In genomic region chr19:516884-517424, GRCh38 we compare ENCODE assay signal across 22 cellular contexts. TPM values are rescaled to one million over a fixed set of nuclear protein-coding genes. Genes with fewer than 3 reads are reported as not detected.
DNase-seq lines count a peak whose midpoint lies in the region; ATAC-seq, FAIRE-seq and TF ChIP-seq lines count a peak whose summit lies in the region.
"Had no signal": no experiment of that assay in that cellular context is flagged by ENCODE, and none has a peak within 500 bp of the region (broad histone marks: within the 10 kb centered on the region; RNA-seq: fewer than 3 reads in every experiment).

No MANE protein-coding gene starts in this region.

- H3K9me3 ChIP-seq in H1 (ENCODE audit: insufficient read depth in 2 of 2, low read depth in 1 of 2, low read length in 1 of 2) (peaks cover 10 to 14% of the 10 kb centered on the region in 2 experiments; a peak in 2 of 4 replicates), neuronal stem cell (replicated peaks in 1 of 2; ENCODE audit: control insufficient read depth in 2 of 2, insufficient read depth in 1 of 2, low read depth in 1 of 2, low read length in 2 of 2) (peaks cover 0 to 17% of the 10 kb centered on the region in 2 donors)
- H3K9me3 ChIP-seq: BLaER1, breast epithelium, mucosa of descending colon, pancreas, SJSA1 had no signal

- H3K27me3 Mint-ChIP-seq in T-helper 2 cell treated with Interferon-gamma antibody and Interleukin-4, amounts not matched to agents 5 μg/mL and 100 μg/mL, for 36 hours (ENCODE audit: low read depth), result no peaks in the 10 kb centered on the region

- H4K5ac ChIP-seq in H1 (ENCODE audit: insufficient read length, low read depth, low read length), result no peak overlapping the region

- no peak overlapping the region for H3K27ac ChIP-seq in H1 (ENCODE audit: low read depth, low read length)
- no peak overlapping the region for H3K27ac ChIP-seq in neuronal stem cell (replicated peaks; ENCODE audit: low read length)
- no peak overlapping the region for H3K27ac ChIP-seq in caudate nucleus (ENCODE audit: low read depth, low read length)
- H3K27ac ChIP-seq: BLaER1, breast epithelium, heart right ventricle, pancreas, SJSA1 had no signal

- no peaks in the 10 kb centered on the region for H3K23me2 ChIP-seq in H1 (ENCODE audit: low read depth, low read length)

- H4K91ac ChIP-seq in H1 (replicated peaks; ENCODE audit: insufficient read length, low read length) (no peak overlapping the region), neuronal stem cell (ENCODE audit: low read depth, low read length, poor library complexity) (no peak overlapping the region)

- no peak for TF ChIP-seq RAD21 in H1 (IDR thresholded peaks at IDR 0.05 in 1 of 2, conservative IDR thresholded peaks at IDR 0.05 in 1 of 2; ENCODE audit: low read depth in 2 of 2, low read length in 2 of 2)

- TF ChIP-seq CTCF in H1 (IDR thresholded peaks at IDR 0.05; ENCODE audit: control extremely low read depth in 1 of 3, insufficient read depth in 1 of 3, low read depth in 1 of 3, low read length in 3 of 3), result no peak

- peaks cover 7% of the 10 kb centered on the region for H3K4me1 Mint-ChIP-seq in T-helper 2 cell treated with Interferon-gamma antibody and Interleukin-4, amounts not matched to agents 5 μg/mL and 100 μg/mL, for 36 hours (ENCODE audit: low read depth)

- H3K4me2 ChIP-seq in H1 (ENCODE audit: insufficient read depth in 1 of 2, low read depth in 2 of 2, low read length in 2 of 2) (no peak overlapping the region), neuronal stem cell (ENCODE audit: insufficient read depth, low read length, poor library complexity, severe bottlenecking) (no peak overlapping the region)
- H3K4me2 ChIP-seq: BLaER1 had no signal

- H3K4ac ChIP-seq in H1 (replicated peaks; ENCODE audit: insufficient read length, low read depth, low read length) (no peak overlapping the region), neuronal stem cell (ENCODE audit: low read length) (no peak overlapping the region)

- TF ChIP-seq POLR2A in H1 (IDR thresholded peaks at IDR 0.05; ENCODE audit: control extremely low read depth in 1 of 2, low read depth in 2 of 2, low read length in 2 of 2), result no peak

- 84% methylated on average over 8 of the region's 8 CpGs; no CpG with 5 or more reads in 1 of the 2 experiments for WGBS in H1 (ENCODE audit: extremely low coverage in 1 of 2, insufficient coverage in 1 of 2, insufficient read length in 1 of 2, insufficient replicate concordance in 2 of 2, low coverage in 1 of 2, low lambda C conversion rate in 2 of 2, missing lambda C conversion rate in 1 of 2), 2 experiments
- WGBS in neuronal stem cell (ENCODE audit: extremely low coverage in 2 of 2, insufficient read length in 2 of 2, insufficient replicate concordance in 1 of 2), 2 donors, result no CpG with 5 or more reads among the region's 8 CpGs

- no peak overlapping the region for H3K4me3 Mint-ChIP-seq in T-helper 2 cell treated with Interferon-gamma antibody and Interleukin-4, amounts not matched to agents 5 μg/mL and 100 μg/mL, for 36 hours

- H2BK5ac ChIP-seq in H1 (ENCODE audit: low read depth, low read length) (no peak overlapping the region), neuronal stem cell (ENCODE audit: low read length) (peak overlapping the region; percentile 19)

- no peak overlapping the region; the same call in 1 of the 2 replicates for H2BK20ac ChIP-seq in H1 (ENCODE audit: low read length)

- no peak overlapping the region for H3K4me3 ChIP-seq in H1 (ENCODE audit: extremely low read depth in 1 of 4, insufficient read depth in 2 of 4, low read depth in 3 of 4, low read length in 4 of 4)
- H3K4me3 ChIP-seq in neuronal stem cell (ENCODE audit: low read length in 2 of 2), result no peak overlapping the region
- H3K4me3 ChIP-seq: BLaER1, breast epithelium, heart right ventricle, mucosa of descending colon, pancreas, SJSA1 had no signal

- no peak for FAIRE-seq in H1 (lab: Jason Lieb, UNC)
- FAIRE-seq: kidney, pancreas had no signal

- DNase-seq in T-helper 2 cell treated with Interferon-gamma antibody and Interleukin-4, amounts not matched to agents 5 μg/mL and 100 μg/mL, for 36 hours (ENCODE audit: low spot score), result no peak
- DNase-seq in T-helper 2 cell (no peak), OCI-M1 (lab: John Stamatoyannopoulos, UW) (peak; percentile 50), H1 (ENCODE audit: low read depth in 1 of 2, low spot score in 2 of 2) (no peak), neuronal stem cell (ENCODE audit: low spot score) (no peak), caudate nucleus (lab: John Stamatoyannopoulos, UW) (no peak), NCI-H1930 (lab: John Stamatoyannopoulos, UW) (no peak)
- DNase-seq: 8988T; activated CD8-positive, alpha-beta memory T cell treated with anti-CD3 and anti-CD28 coated beads for 24 hours; activated gamma-delta T cell; HCEC 1CT; heart right ventricle; mucosa of descending colon; NCI-H1694 treated with DMSO at 0.1 percent for 48 hours; NCI-H524 treated with DMSO at 0.1 percent for 48 hours had no signal

- no peaks in the 10 kb centered on the region for H3K79me2 ChIP-seq in H1 (ENCODE audit: control insufficient read depth in 1 of 2, insufficient read depth in 2 of 2, low read length in 2 of 2)

- H2BK120ac ChIP-seq in H1 (replicated peaks; ENCODE audit: low read depth, low read length) (no peak overlapping the region), neuronal stem cell (ENCODE audit: low read depth, low read length) (no peak overlapping the region)

- H3K36me3 ChIP-seq in H1 (ENCODE audit: control insufficient read depth in 2 of 4, insufficient read depth in 4 of 4, low read length in 3 of 4) (peaks cover 3 to 7% (median 5%) of the 10 kb centered on the region in 4 experiments; a peak in 4 of 8 replicates), neuronal stem cell (replicated peaks in 1 of 2; ENCODE audit: control insufficient read depth in 2 of 2, insufficient read depth in 2 of 2, low read length in 2 of 2) (peaks cover 14 to 15% of the 10 kb centered on the region in 2 donors)
- H3K36me3 ChIP-seq: breast epithelium, pancreas had no signal

- no peaks in the 10 kb centered on the region for H3K9me3 Mint-ChIP-seq in T-helper 2 cell treated with Interferon-gamma antibody and Interleukin-4, amounts not matched to agents 5 μg/mL and 100 μg/mL, for 36 hours

- peaks cover 11% of the 10 kb centered on the region for H3K36me3 Mint-ChIP-seq in T-helper 2 cell treated with Interferon-gamma antibody and Interleukin-4, amounts not matched to agents 5 μg/mL and 100 μg/mL, for 36 hours (ENCODE audit: low read depth)

- H4K20me1 ChIP-seq in H1 (replicated peaks in 1 of 2; ENCODE audit: control insufficient read depth in 1 of 2, insufficient read depth in 2 of 2, low read length in 2 of 2), result peaks cover 0 to 9% of the 10 kb centered on the region in 2 experiments

- peaks cover 5% of the 10 kb centered on the region; the same call in 1 of the 2 replicates for H3K79me1 ChIP-seq in H1 (ENCODE audit: low read depth, low read length)
- H3K79me1 ChIP-seq in neuronal stem cell (ENCODE audit: low read depth, low read length), result peaks cover 11% of the 10 kb centered on the region

- H3K14ac ChIP-seq in H1 (ENCODE audit: insufficient read length), result no peak overlapping the region
- no peak overlapping the region for H3K14ac ChIP-seq in neuronal stem cell (ENCODE audit: low read length)

- no peak overlapping the region for H3K56ac ChIP-seq in H1 (replicated peaks; ENCODE audit: insufficient read length, low read depth, low read length)

- POLR2A ChIA-PET in H1 (lab: Charles Lee; ENCODE audit: partially characterized antibody), result interaction anchor here (1.4 to 1.7 kb wide), 2 partner anchors 10 to 12 kb away, joined by 3 to 6 read pairs; no protein-coding TSS in a partner anchor

- H3K9ac ChIP-seq in H1 (replicated peaks in 1 of 4; ENCODE audit: extremely low read depth in 1 of 4, low read depth in 3 of 4, low read length in 3 of 4) (no peak overlapping the region), neuronal stem cell (ENCODE audit: low read depth, low read length, poor library complexity) (no peak overlapping the region)
- H3K9ac ChIP-seq: BLaER1 had no signal

- H3K27me3 ChIP-seq in H1 (replicated peaks in 1 of 4; ENCODE audit: control insufficient read depth in 3 of 4, extremely low read depth in 1 of 4, insufficient read depth in 3 of 4, low read length in 3 of 4) (0 out of 7 replicates have a peak, but pooled peaks cover 0 to 5% (median 0%) of the 10 kb centered on the region in 4 experiments), neuronal stem cell (ENCODE audit: control insufficient read depth in 3 of 3, insufficient read depth in 3 of 3, low read depth in 1 of 3, low read length in 3 of 3) (peaks cover 0 to 2% (median 0%) of the 10 kb centered on the region in 3 experiments)
- H3K27me3 ChIP-seq: BLaER1, breast epithelium, heart right ventricle, pancreas, SJSA1 had no signal

- no peak overlapping the region for H3K18ac ChIP-seq in H1 (ENCODE audit: extremely low read depth, low read length)
- H3K18ac ChIP-seq in neuronal stem cell (ENCODE audit: low read length), result peak overlapping the region; percentile 81

- 0 out of 2 replicates have a peak overlapping the region, but pooled peaks have one; percentile 86 for H2AK5ac ChIP-seq in H1 (ENCODE audit: low read depth, low read length)
- H2AK5ac ChIP-seq in neuronal stem cell (ENCODE audit: low read depth, low read length), result peak overlapping the region; percentile 41

- TF ChIP-seq EP300 in H1 (IDR thresholded peaks at IDR 0.05; ENCODE audit: borderline replicate concordance in 1 of 2, low read depth in 2 of 2, low read length in 2 of 2), result no peak

- H2BK12ac ChIP-seq in H1 (ENCODE audit: low read depth, low read length), result 0 out of 2 replicates have a peak overlapping the region, but pooled peaks have one; percentile 17
- peak overlapping the region; percentile 4 for H2BK12ac ChIP-seq in neuronal stem cell (ENCODE audit: low read length)

- H3K23ac ChIP-seq in H1 (ENCODE audit: insufficient read length) (no peak overlapping the region), neuronal stem cell (ENCODE audit: low read depth, low read length, poor library complexity) (no peak overlapping the region)

- no peak for ATAC-seq in HG03196 (IDR thresholded peaks at IDR 0.05; ENCODE audit: unreplicated experiment)
- ATAC-seq: mucosa of descending colon, pancreas had no signal

- peak overlapping the region; percentile 79 for H3K27ac Mint-ChIP-seq in T-helper 2 cell treated with Interferon-gamma antibody and Interleukin-4, amounts not matched to agents 5 μg/mL and 100 μg/mL, for 36 hours

- H4K8ac ChIP-seq in H1 (ENCODE audit: extremely low read depth, insufficient read depth, low read length), result no peak overlapping the region
- H4K8ac ChIP-seq in neuronal stem cell (ENCODE audit: low read depth, low read length), result no peak overlapping the region

- CTCF ChIA-PET in H1 (lab: Charles Lee; ENCODE audit: partially characterized antibody), result interaction anchor here (1.4 kb wide), 1 partner anchor 14 kb away, joined by 3 read pairs; no protein-coding TSS in a partner anchor

- 0 out of 2 replicates have a peak overlapping the region, but pooled peaks have one; percentile 88 for H2BK15ac ChIP-seq in H1 (ENCODE audit: low read length)
- H2BK15ac ChIP-seq in neuronal stem cell (ENCODE audit: low read length), result no peak overlapping the region

- no peak overlapping the region for H2AFZ ChIP-seq in H1 (ENCODE audit: low read length)
- H2AFZ ChIP-seq in neuronal stem cell (ENCODE audit: low read length), result no peak overlapping the region

- no peaks in the 10 kb centered on the region for H3K4me1 ChIP-seq in H1 (replicated peaks in 1 of 4; ENCODE audit: control insufficient read depth in 3 of 4, insufficient read depth in 4 of 4, low read length in 3 of 4)
- H3K4me1 ChIP-seq in neuronal stem cell (ENCODE audit: control insufficient read depth in 2 of 2, insufficient read depth in 1 of 2, low read depth in 1 of 2, low read length in 2 of 2), result peaks cover 5 to 13% of the 10 kb centered on the region in 2 donors
- H3K4me1 ChIP-seq: breast epithelium, pancreas had no signal

RNA-seq across cellular contexts. Expression of gene TPGS1, which starts 9.7 kb away (rescaled TPM):
- total RNA-seq in H1 (2021; fragmentation: NEBNext Ultra II Directional; extraction: Animal tissue kit (Norgen Biotek cat#: 25700)), result 9.1 and 10.2 TPM in 2 replicates
- 10.6 and 11.8 TPM in 2 replicates for polyA plus RNA-seq in H1 (2011; rRNA removed)
- polyA plus RNA-seq in H1 (2011; cell fraction: cytosol; rRNA removed), result 12.2 TPM
- 8.0 TPM for polyA plus RNA-seq in H1 (2011; cell fraction: nucleus; rRNA removed)
- polyA plus RNA-seq in H1 (2012, experiment 1 of 2), result 3.4 to 7.4 TPM (median 7.1 TPM) in 4 replicates
- polyA plus RNA-seq in H1 (2012, experiment 2 of 2), result 2.8 TPM
- polyA plus RNA-seq in H1 (2013, experiment 1 of 2), result 4.2 TPM
- polyA plus RNA-seq in H1 (2013, experiment 2 of 2), result 4.2 TPM
- polyA minus RNA-seq in H1 (2011; rRNA and poly(A)+ RNA removed), result 0.59 and 0.60 TPM in 2 replicates
- 3.4 TPM for polyA minus RNA-seq in H1 (2011; cell fraction: cytosol; rRNA and poly(A)+ RNA removed)
- polyA minus RNA-seq in H1 (2011; cell fraction: nucleus; rRNA and poly(A)+ RNA removed), result 6.8 TPM
- 6.3 TPM for polyA plus RNA-seq in neuronal stem cell (2013, experiment 1 of 2)
- polyA plus RNA-seq in neuronal stem cell (2013, experiment 2 of 2), result 6.2 TPM

RNA-seq across cellular contexts. Expression of gene CDC34, which starts 14.6 kb away (rescaled TPM):
- total RNA-seq in H1 (2021; fragmentation: NEBNext Ultra II Directional; extraction: Animal tissue kit (Norgen Biotek cat#: 25700)), result 129 and 133 TPM in 2 replicates
- 95.9 and 152 TPM in 2 replicates for polyA plus RNA-seq in H1 (2011; rRNA removed)
- polyA plus RNA-seq in H1 (2011; cell fraction: cytosol; rRNA removed), result 118 TPM
- 164 TPM for polyA plus RNA-seq in H1 (2011; cell fraction: nucleus; rRNA removed)
- polyA plus RNA-seq in H1 (2012, experiment 1 of 2), result 96.1 to 118 TPM (median 105 TPM) in 4 replicates
- polyA plus RNA-seq in H1 (2012, experiment 2 of 2), result 88.6 TPM
- polyA plus RNA-seq in H1 (2013, experiment 1 of 2), result 91.1 TPM
- polyA plus RNA-seq in H1 (2013, experiment 2 of 2), result 90.3 TPM
- polyA minus RNA-seq in H1 (2011; rRNA and poly(A)+ RNA removed), result 24.6 and 40.1 TPM in 2 replicates
- polyA minus RNA-seq in H1 (2011; cell fraction: cytosol; rRNA and poly(A)+ RNA removed), result 50.3 TPM
- polyA minus RNA-seq in H1 (2011; cell fraction: nucleus; rRNA and poly(A)+ RNA removed), result 45.6 TPM
- 109 TPM for polyA plus RNA-seq in neuronal stem cell (2013, experiment 1 of 2)
- polyA plus RNA-seq in neuronal stem cell (2013, experiment 2 of 2), result 105 TPM

RNA-seq across cellular contexts. Expression of gene MADCAM1, which starts 20.7 kb away (rescaled TPM):
- total RNA-seq in H1 (2021; fragmentation: NEBNext Ultra II Directional; extraction: Animal tissue kit (Norgen Biotek cat#: 25700)), result 3.0 and 3.1 TPM in 2 replicates
- 2.3 and 5.3 TPM in 2 replicates for polyA plus RNA-seq in H1 (2011; rRNA removed)
- 2.9 TPM for polyA plus RNA-seq in H1 (2011; cell fraction: cytosol; rRNA removed)
- 6.2 TPM for polyA plus RNA-seq in H1 (2011; cell fraction: nucleus; rRNA removed)
- 1.3 to 3.4 TPM (median 2.3 TPM) in 4 replicates for polyA plus RNA-seq in H1 (2012, experiment 1 of 2)
- 1.0 TPM for polyA plus RNA-seq in H1 (2012, experiment 2 of 2)
- polyA plus RNA-seq in H1 (2013, experiment 1 of 2), result 2.6 TPM
- polyA plus RNA-seq in H1 (2013, experiment 2 of 2), result 2.6 TPM
- 0.44 and 0.57 TPM in 2 replicates for polyA minus RNA-seq in H1 (2011; rRNA and poly(A)+ RNA removed)
- 3.5 TPM for polyA minus RNA-seq in H1 (2011; cell fraction: cytosol; rRNA and poly(A)+ RNA removed)
- polyA minus RNA-seq in H1 (2011; cell fraction: nucleus; rRNA and poly(A)+ RNA removed), result 1.9 TPM
- polyA plus RNA-seq in neuronal stem cell (2013, experiment 1 of 2), result 0.89 TPM
- 0.91 TPM for polyA plus RNA-seq in neuronal stem cell (2013, experiment 2 of 2)
- total RNA-seq: SJSA1 had no signal

RNA-seq across cellular contexts. Expression of gene GZMM, which starts 26.9 kb away (rescaled TPM):
- total RNA-seq in H1 (2021; fragmentation: NEBNext Ultra II Directional; extraction: Animal tissue kit (Norgen Biotek cat#: 25700)), result 0.32 and 0.59 TPM in 2 replicates
- 0.09 and 0.19 TPM in 2 replicates for polyA plus RNA-seq in H1 (2011; rRNA removed)
- polyA plus RNA-seq in H1 (2011; cell fraction: cytosol; rRNA removed), result 0.26 TPM
- 0.91 TPM for polyA plus RNA-seq in H1 (2011; cell fraction: nucleus; rRNA removed)
- polyA plus RNA-seq in H1 (2012, experiment 1 of 2), result 0.20 to 0.40 TPM in 2 of 4 replicates, not detected in the others
- 0.45 TPM for polyA plus RNA-seq in H1 (2012, experiment 2 of 2)
- 0.12 TPM for polyA plus RNA-seq in H1 (2013, experiment 1 of 2)
- 0.22 TPM for polyA plus RNA-seq in H1 (2013, experiment 2 of 2)
- not detected in 2 replicates for polyA minus RNA-seq in H1 (2011; rRNA and poly(A)+ RNA removed)
- polyA minus RNA-seq in H1 (2011; cell fraction: cytosol; rRNA and poly(A)+ RNA removed), result not detected
- not detected for polyA minus RNA-seq in H1 (2011; cell fraction: nucleus; rRNA and poly(A)+ RNA removed)
- polyA plus RNA-seq in neuronal stem cell (2013, experiment 1 of 2), result 0.04 TPM
- 0.06 TPM for polyA plus RNA-seq in neuronal stem cell (2013, experiment 2 of 2)
- total RNA-seq: MCF 10A, SJSA1 had no signal

RNA-seq across cellular contexts. Expression of gene BSG, which starts 55.4 kb away (rescaled TPM):
- total RNA-seq in H1 (2021; fragmentation: NEBNext Ultra II Directional; extraction: Animal tissue kit (Norgen Biotek cat#: 25700)), result 726 and 743 TPM in 2 replicates
- 1,055 and 1,381 TPM in 2 replicates for polyA plus RNA-seq in H1 (2011; rRNA removed)
- polyA plus RNA-seq in H1 (2011; cell fraction: cytosol; rRNA removed), result 777 TPM
- polyA plus RNA-seq in H1 (2011; cell fraction: nucleus; rRNA removed), result 835 TPM
- polyA plus RNA-seq in H1 (2012, experiment 1 of 2), result 563 to 829 TPM (median 731 TPM) in 4 replicates
- 1,009 TPM for polyA plus RNA-seq in H1 (2012, experiment 2 of 2)
- 1,327 TPM for polyA plus RNA-seq in H1 (2013, experiment 1 of 2)
- 1,362 TPM for polyA plus RNA-seq in H1 (2013, experiment 2 of 2)
- 300 and 353 TPM in 2 replicates for polyA minus RNA-seq in H1 (2011; rRNA and poly(A)+ RNA removed)
- polyA minus RNA-seq in H1 (2011; cell fraction: cytosol; rRNA and poly(A)+ RNA removed), result 459 TPM
- polyA minus RNA-seq in H1 (2011; cell fraction: nucleus; rRNA and poly(A)+ RNA removed), result 278 TPM
- 596 TPM for polyA plus RNA-seq in neuronal stem cell (2013, experiment 1 of 2)
- 585 TPM for polyA plus RNA-seq in neuronal stem cell (2013, experiment 2 of 2)
